In genomic region chr15:64125978-64126377, GRCh38 we compare ENCODE assay signal across 15 cellular contexts. TPM values are rescaled to one million over a fixed set of nuclear protein-coding genes. Genes with fewer than 3 reads are reported as not detected.
DNase-seq lines count a peak whose midpoint lies in the region; ATAC-seq and TF ChIP-seq lines count a peak whose summit lies in the region.
"Had no signal": no experiment of that assay in that cellular context is flagged by ENCODE, and none has a peak within 500 bp of the region (broad histone marks: within the 10 kb centered on the region; RNA-seq: fewer than 3 reads in every experiment).

No MANE protein-coding gene starts in this region.

- no peak for DNase-seq in activated T-cell treated with anti-CD3 and anti-CD28 coated beads, Interleukin-2, amount 50 U/mL, for 72 hours
- DNase-seq in activated T-cell treated with anti-CD3 and anti-CD28 coated beads for 4 hours = no peak
- no peak for DNase-seq in endothelial cell (ENCODE audit: low spot score)
- no peak for DNase-seq in neural crest cell (ENCODE audit: low read depth, low spot score)
- no peak for DNase-seq in thyroid gland
- no peak for DNase-seq in AG08396 (ENCODE audit: low spot score)
- no peak for DNase-seq in DMS 273 (lab: John Stamatoyannopoulos, UW; ENCODE audit: unreplicated experiment)
- DNase-seq in GM10266 (ENCODE audit: extremely low spot score) = no peak
- DNase-seq: 8988T; C1 segment of cervical spinal cord; CD4-positive, alpha-beta T cell; DMS153; DMS79 treated with DMSO at 0.1 percent for 48 hours; EL; GM23248 had no signal

- no peaks in the 10 kb centered on the region for H3K9me3 ChIP-seq in thyroid gland

- peaks cover 6 to 17% of the 10 kb centered on the region in 2 donors for H3K36me3 Mint-ChIP-seq in activated T-cell treated with anti-CD3 and anti-CD28 coated beads, Interleukin-2, amount 50 U/mL, for 72 hours (ENCODE audit: insufficient read depth in 2 of 2)
- H3K36me3 Mint-ChIP-seq in endothelial cell (ENCODE audit: low read depth, unreplicated experiment) (peaks cover 38% of the 10 kb centered on the region), neural crest cell (ENCODE audit: low read depth) (peaks cover 15% of the 10 kb centered on the region)

- peaks cover 56 to 57% of the 10 kb centered on the region in 2 donors for H3K4me1 ChIP-seq in thyroid gland

- H3K27me3 Mint-ChIP-seq in activated T-cell treated with anti-CD3 and anti-CD28 coated beads, Interleukin-2, amount 50 U/mL, for 72 hours (ENCODE audit: low read depth) = no peaks in the 10 kb centered on the region
- H3K27me3 Mint-ChIP-seq in endothelial cell (ENCODE audit: unreplicated experiment) (peaks cover 2% of the 10 kb centered on the region), neural crest cell (ENCODE audit: low read depth) (no peaks in the 10 kb centered on the region)
- H3K27me3 Mint-ChIP-seq: CD4-positive, alpha-beta T cell had no signal

- no peaks in the 10 kb centered on the region for H3K9me3 Mint-ChIP-seq in activated T-cell treated with anti-CD3 and anti-CD28 coated beads, Interleukin-2, amount 50 U/mL, for 72 hours
- no peaks in the 10 kb centered on the region for H3K9me3 Mint-ChIP-seq in endothelial cell (ENCODE audit: unreplicated experiment)
- H3K9me3 Mint-ChIP-seq in neural crest cell = no peaks in the 10 kb centered on the region
- H3K9me3 Mint-ChIP-seq: CD4-positive, alpha-beta T cell had no signal

- ATAC-seq in activated T-cell treated with anti-CD3 and anti-CD28 coated beads, Interleukin-2, amount 50 U/mL, for 72 hours (replicated peaks in 1 of 2) = no peak

- H3K27me3 ChIP-seq in thyroid gland = no peaks in the 10 kb centered on the region

- no peak for TF ChIP-seq POLR2A in thyroid gland (IDR thresholded peaks at IDR 0.05)

- intact Hi-C loops in thyroid gland (cut with DNase I) = no loop called here

- H3K36me3 ChIP-seq in thyroid gland = peaks cover 32 to 37% of the 10 kb centered on the region in 2 donors

- no peak overlapping the region for H3K4me3 ChIP-seq in thyroid gland (replicated peaks in 1 of 3)
- H3K4me3 ChIP-seq: GM23248 had no signal

- H3K27ac Mint-ChIP-seq in activated T-cell treated with anti-CD3 and anti-CD28 coated beads, Interleukin-2, amount 50 U/mL, for 72 hours = peak overlapping the region; percentile 42
- H3K27ac Mint-ChIP-seq in endothelial cell (ENCODE audit: unreplicated experiment) (no peak overlapping the region), neural crest cell (ENCODE audit: unreplicated experiment) (no peak overlapping the region)
- H3K27ac Mint-ChIP-seq: CD4-positive, alpha-beta T cell had no signal

- TF ChIP-seq CTCF in endothelial cell (IDR thresholded peaks at IDR 0.05; ENCODE audit: unreplicated experiment) (no peak), neural crest cell (conservative IDR thresholded peaks at IDR 0.05) (no peak), thyroid gland (IDR thresholded peaks at IDR 0.05) (no peak), GM10266 (IDR thresholded peaks at IDR 0.05; ENCODE audit: control insufficient read depth, insufficient read depth, low read depth, missing control alignments) (no peak)

- peak overlapping the region; percentile 93 to 99 (median 96) for H3K27ac ChIP-seq in thyroid gland
- H3K27ac ChIP-seq: GM23248 had no signal

- H3K4me3 Mint-ChIP-seq in activated T-cell treated with anti-CD3 and anti-CD28 coated beads, Interleukin-2, amount 50 U/mL, for 72 hours = no peak overlapping the region
- peak overlapping the region; percentile 68 for H3K4me3 Mint-ChIP-seq in endothelial cell (ENCODE audit: unreplicated experiment)
- H3K4me3 Mint-ChIP-seq in neural crest cell = peak overlapping the region; percentile 63
- H3K4me3 Mint-ChIP-seq: CD4-positive, alpha-beta T cell had no signal

- 42 to 49% methylated on average over 3 of the region's 3 CpGs for WGBS in thyroid gland, 2 donors

- no peaks in the 10 kb centered on the region for H3K4me1 Mint-ChIP-seq in activated T-cell treated with anti-CD3 and anti-CD28 coated beads, Interleukin-2, amount 50 U/mL, for 72 hours (ENCODE audit: low read depth)
- H3K4me1 Mint-ChIP-seq in endothelial cell (ENCODE audit: unreplicated experiment) = no peaks in the 10 kb centered on the region
- peaks cover 43% of the 10 kb centered on the region for H3K4me1 Mint-ChIP-seq in neural crest cell

RNA-seq across cellular contexts. Expression of gene SNX22, which starts 25.6 kb away (rescaled TPM):
- total RNA-seq in activated T-cell treated with anti-CD3 and anti-CD28 coated beads, Interleukin-2, amount 50 U/mL, for 72 hours = under 1 TPM; 0.60 to 0.74 TPM
- total RNA-seq in endothelial cell (ENCODE audit: unreplicated experiment) (0.41 TPM), neural crest cell (12.7 and 12.9 TPM in 2 replicates), thyroid gland (100 to 1,000 TPM; 102 to 241 (median 123) TPM)
- total RNA-seq: GM23248 had no signal

RNA-seq across cellular contexts. Expression of gene SNX1, which starts 30.2 kb away (rescaled TPM):
- total RNA-seq in activated T-cell treated with anti-CD3 and anti-CD28 coated beads, Interleukin-2, amount 50 U/mL, for 72 hours = 100 to 1,000 TPM; 104 to 113 TPM
- total RNA-seq in endothelial cell (ENCODE audit: unreplicated experiment) (128 TPM), neural crest cell (104 and 131 TPM in 2 replicates), thyroid gland (100 to 1,000 TPM; 184 to 348 (median 211) TPM)

RNA-seq across cellular contexts. Expression of gene CIAO2A, which starts 32.3 kb away (rescaled TPM):
- 10 to 100 TPM; 65.1 to 74.5 TPM for total RNA-seq in activated T-cell treated with anti-CD3 and anti-CD28 coated beads, Interleukin-2, amount 50 U/mL, for 72 hours
- total RNA-seq in endothelial cell (ENCODE audit: unreplicated experiment) = 51.4 TPM
- 66.1 and 66.2 TPM in 2 replicates for total RNA-seq in neural crest cell
- total RNA-seq in thyroid gland = 100 to 1,000 TPM; 104 to 144 (median 129) TPM

RNA-seq across cellular contexts. Expression of gene PPIB, which starts 36.8 kb away (rescaled TPM):
- total RNA-seq in activated T-cell treated with anti-CD3 and anti-CD28 coated beads, Interleukin-2, amount 50 U/mL, for 72 hours = 100 to 1,000 TPM; 228 to 302 TPM
- total RNA-seq in endothelial cell (ENCODE audit: unreplicated experiment) (589 TPM), neural crest cell (398 and 406 TPM in 2 replicates), thyroid gland (1,000 to 10,000 TPM; 1,046 to 3,819 (median 1,394) TPM)

Comparison
In these comparisons a context has a peak if more than half of its experiments do, and no peak if none do; other contexts are left out.
1. H3K4me3 Mint-ChIP-seq: peak in endothelial cell (single experiment) and neural crest cell (single experiment); none in activated T-cell treated with anti-CD3 and anti-CD28 coated beads, Interleukin-2, amount 50 U/mL, for 72 hours (0 of 2).